Comparison of ENCODE assay signal across 9 cellular contexts in genomic region chr12:108768591-108769500, GRCh38. TPM values are rescaled to one million over a fixed set of nuclear protein-coding genes. Genes with fewer than 3 reads are reported as not detected.
DNase-seq lines count a peak whose midpoint lies in the region; ATAC-seq and TF ChIP-seq lines count a peak whose summit lies in the region.
"Had no signal": no experiment of that assay in that cellular context is flagged by ENCODE, and none has a peak within 500 bp of the region (broad histone marks: within the 10 kb centered on the region; RNA-seq: fewer than 3 reads in every experiment).

No MANE protein-coding gene starts in this region.

- peaks cover 5% of the 10 kb centered on the region for H3K4me1 ChIP-seq in mucosa of descending colon (ENCODE audit: low read depth)

- intact Hi-C loops in activated CD4-positive, alpha-beta T cell treated with anti-CD3 and anti-CD28 coated beads, Interleukin-2, amount 10 ng/mL, durations not matched to agents 24 days and 14 days (cut with micrococcal nuclease): no loop called here
- intact Hi-C loops in dendritic cell treated with granulocyte-macrophage colony-stimulating factor and Interleukin-4, amounts not matched to agents 40 ng/mL and 50 ng/mL, for 4 days (cut with micrococcal nuclease): loop anchor here (5.0 kb wide), 1 partner anchor 37 kb away; the partner anchor contains the start of gene CORO1C
- intact Hi-C loops in mucosa of descending colon (cut with DNase I, micrococcal nuclease): no loop called here

- TF ChIP-seq POLR2A in GM18505 (IDR thresholded peaks at IDR 0.05; ENCODE audit: borderline replicate concordance, extremely low read depth, insufficient read depth, insufficient read length): no peak

- no peak for TF ChIP-seq CTCF in mucosa of descending colon (IDR thresholded peaks at IDR 0.05)

- ATAC-seq in mucosa of descending colon: peak; percentile 88
- ATAC-seq in GM19023 (IDR thresholded peaks at IDR 0.05; ENCODE audit: unreplicated experiment): no peak
- ATAC-seq in GM18505 (IDR thresholded peaks at IDR 0.05; ENCODE audit: unreplicated experiment): no peak

- H3K9me3 Mint-ChIP-seq in activated CD4-positive, alpha-beta T cell treated with anti-CD3 and anti-CD28 coated beads, Interleukin-2, amount 10 ng/mL, durations not matched to agents 24 days and 14 days: no peaks in the 10 kb centered on the region
- no peaks in the 10 kb centered on the region for H3K9me3 Mint-ChIP-seq in dendritic cell treated with granulocyte-macrophage colony-stimulating factor and Interleukin-4, amounts not matched to agents 40 ng/mL and 50 ng/mL, for 4 days

- DNase-seq in activated CD4-positive, alpha-beta T cell treated with anti-CD3 and anti-CD28 coated beads, Interleukin-2, amount 10 ng/mL, durations not matched to agents 24 days and 14 days: peak; percentile 58
- no peak for DNase-seq in activated CD4-positive, alpha-beta T cell treated with anti-CD3 and anti-CD28 coated beads, Interleukin-2, amount 50 U/mL, for 4 hours
- DNase-seq in NCI-H524 (lab: John Stamatoyannopoulos, UW) (peak; percentile 73 to 80), mucosa of descending colon (peak; percentile 78 to 90 (median 85)), HK-2 (ENCODE audit: unreplicated experiment) (no peak)
- DNase-seq: DND-41 had no signal

- H3K27ac Mint-ChIP-seq in activated CD4-positive, alpha-beta T cell treated with anti-CD3 and anti-CD28 coated beads, Interleukin-2, amount 10 ng/mL, durations not matched to agents 24 days and 14 days: no peak overlapping the region
- H3K27ac Mint-ChIP-seq in dendritic cell treated with granulocyte-macrophage colony-stimulating factor and Interleukin-4, amounts not matched to agents 40 ng/mL and 50 ng/mL, for 4 days: no peak overlapping the region

- H3K27me3 Mint-ChIP-seq in activated CD4-positive, alpha-beta T cell treated with anti-CD3 and anti-CD28 coated beads, Interleukin-2, amount 10 ng/mL, durations not matched to agents 24 days and 14 days: peaks cover 12% of the 10 kb centered on the region
- peaks cover 4% of the 10 kb centered on the region for H3K27me3 Mint-ChIP-seq in dendritic cell treated with granulocyte-macrophage colony-stimulating factor and Interleukin-4, amounts not matched to agents 40 ng/mL and 50 ng/mL, for 4 days

- H3K4me3 ChIP-seq in mucosa of descending colon: no peak overlapping the region

- H3K36me3 ChIP-seq in mucosa of descending colon (ENCODE audit: low read depth): no peaks in the 10 kb centered on the region

- H3K4me1 Mint-ChIP-seq in activated CD4-positive, alpha-beta T cell treated with anti-CD3 and anti-CD28 coated beads, Interleukin-2, amount 10 ng/mL, durations not matched to agents 24 days and 14 days: peaks cover 2% of the 10 kb centered on the region
- peaks cover 30% of the 10 kb centered on the region for H3K4me1 Mint-ChIP-seq in dendritic cell treated with granulocyte-macrophage colony-stimulating factor and Interleukin-4, amounts not matched to agents 40 ng/mL and 50 ng/mL, for 4 days (ENCODE audit: low read depth)

- no peak overlapping the region for H3K4me3 Mint-ChIP-seq in activated CD4-positive, alpha-beta T cell treated with anti-CD3 and anti-CD28 coated beads, Interleukin-2, amount 10 ng/mL, durations not matched to agents 24 days and 14 days
- peak overlapping the region; percentile 48 for H3K4me3 Mint-ChIP-seq in dendritic cell treated with granulocyte-macrophage colony-stimulating factor and Interleukin-4, amounts not matched to agents 40 ng/mL and 50 ng/mL, for 4 days

- H3K36me3 Mint-ChIP-seq in activated CD4-positive, alpha-beta T cell treated with anti-CD3 and anti-CD28 coated beads, Interleukin-2, amount 10 ng/mL, durations not matched to agents 24 days and 14 days (ENCODE audit: low read depth): no peaks in the 10 kb centered on the region
- H3K36me3 Mint-ChIP-seq in dendritic cell treated with granulocyte-macrophage colony-stimulating factor and Interleukin-4, amounts not matched to agents 40 ng/mL and 50 ng/mL, for 4 days (ENCODE audit: low read depth): no peaks in the 10 kb centered on the region

- H3K9me3 ChIP-seq in mucosa of descending colon: no peaks in the 10 kb centered on the region

RNA-seq across cellular contexts. Expression of gene CORO1C, which starts 37.5 kb away (rescaled TPM):
- 64.6 and 70.1 TPM in 2 replicates for total RNA-seq in activated CD4-positive, alpha-beta T cell treated with anti-CD3 and anti-CD28 coated beads, Interleukin-2, amount 10 ng/mL, durations not matched to agents 24 days and 14 days
- 100 to 1,000 TPM in 2 of 3 donors, 10 to 100 TPM in 1; 80.5 to 328 (median 123) TPM for total RNA-seq in mucosa of descending colon

Comparison
In these comparisons a context has a peak if more than half of its experiments do, and no peak if none do; other contexts are left out.
1. DNase-seq: peak in activated CD4-positive, alpha-beta T cell treated with anti-CD3 and anti-CD28 coated beads, Interleukin-2, amount 10 ng/mL, durations not matched to agents 24 days and 14 days (single experiment), NCI-H524 (2 of 2) and mucosa of descending colon (3 of 3); none in activated CD4-positive, alpha-beta T cell treated with anti-CD3 and anti-CD28 coated beads, Interleukin-2, amount 50 U/mL, for 4 hours (0 of 2) and HK-2 (single experiment).